In genomic region chr5:38642194-38642987, GRCh38 we compare ENCODE assay signal across 23 cellular contexts.
DNase-seq lines count a peak whose midpoint lies in the region; TF ChIP-seq lines count a peak whose summit lies in the region.
"Had no signal": no experiment of that assay in that cellular context is flagged by ENCODE, and none has a peak within 500 bp of the region (broad histone marks: within the 10 kb centered on the region; RNA-seq: fewer than 3 reads in every experiment).

No MANE protein-coding gene starts in this region.

- peak overlapping the region; percentile 53 for H3K27ac Mint-ChIP-seq in neural crest cell (ENCODE audit: unreplicated experiment)
- H3K27ac Mint-ChIP-seq: T-helper 1 cell treated with Interleukin-12 subunit alpha and Interleukin-12 subunit beta and Interleukin-4 antibody, amounts not matched to agents 30 μg/mL and 1 μg/mL, for 36 hours had no signal

- H3K4me2 ChIP-seq in mammary epithelial cell (ENCODE audit: insufficient read depth, low read depth, low read length): no peak overlapping the region

- peaks cover 19% of the 10 kb centered on the region for H3K4me1 Mint-ChIP-seq in neural crest cell

- BruUV-seq in mammary epithelial cell (replicated peaks; lab: Mats Ljungman, UMichigan): no TSS peak

- intact Hi-C loops in breast epithelium (cut with DNase I; ENCODE audit: low total_unique reads): loop anchor here (10.0 kb wide), 1 partner anchor 48 kb away; no protein-coding TSS in a partner anchor
- intact Hi-C loops in mammary epithelial cell (cut with micrococcal nuclease): no loop called here

- H3K36me3 Mint-ChIP-seq in neural crest cell (ENCODE audit: low read depth): no peaks in the 10 kb centered on the region

- TF ChIP-seq CTCF in breast epithelium (IDR thresholded peaks at IDR 0.05): no peak
- TF ChIP-seq CTCF in mammary epithelial cell (conservative IDR thresholded peaks at IDR 0.05 in 1 of 2, IDR thresholded peaks at IDR 0.05 in 1 of 2; ENCODE audit: extremely low read depth in 1 of 2, insufficient read depth in 1 of 2, low read depth in 1 of 2, low read length in 2 of 2): no peak
- no peak for TF ChIP-seq CTCF in fibroblast of villous mesenchyme (IDR thresholded peaks at IDR 0.05; ENCODE audit: insufficient read depth, low read depth, low read length)
- TF ChIP-seq CTCF in neural crest cell (conservative IDR thresholded peaks at IDR 0.05): no peak

- H3K9me3 ChIP-seq in breast epithelium: no peaks in the 10 kb centered on the region
- no peaks in the 10 kb centered on the region for H3K9me3 ChIP-seq in mammary epithelial cell (replicated peaks; ENCODE audit: insufficient read depth, low read length)
- H3K9me3 ChIP-seq: colonic mucosa, neutrophil, right atrium auricular region had no signal

- no peak overlapping the region for H3K4me3 Mint-ChIP-seq in neural crest cell
- H3K4me3 Mint-ChIP-seq: T-helper 1 cell treated with Interleukin-12 subunit alpha and Interleukin-12 subunit beta and Interleukin-4 antibody, amounts not matched to agents 30 μg/mL and 1 μg/mL, for 36 hours had no signal

- no peak overlapping the region for H2AFZ ChIP-seq in mammary epithelial cell (ENCODE audit: low read depth, low read length)

- H3K27me3 Mint-ChIP-seq in neural crest cell (ENCODE audit: low read depth): no peaks in the 10 kb centered on the region

- no peaks in the 10 kb centered on the region for H3K27me3 ChIP-seq in breast epithelium
- peaks cover 4% of the 10 kb centered on the region for H3K27me3 ChIP-seq in mammary epithelial cell (ENCODE audit: insufficient read depth, low read length)
- H3K27me3 ChIP-seq: colonic mucosa, neutrophil, right atrium auricular region had no signal

- H3K9ac ChIP-seq in mammary epithelial cell (ENCODE audit: insufficient read depth, low read length): no peak overlapping the region

- H3K27ac ChIP-seq in breast epithelium (peak overlapping the region; percentile 60 to 85), mammary epithelial cell (ENCODE audit: insufficient read depth, low read depth, low read length) (no peak overlapping the region)
- H3K27ac ChIP-seq: 22Rv1, colonic mucosa, foreskin keratinocyte, neutrophil, right atrium auricular region had no signal

- in situ Hi-C loops in mammary epithelial cell (cut with MboI; ENCODE audit: low sequenced_read_pairs in 2 of 2): no loop called here

- DNase-seq in breast epithelium (ENCODE audit: low spot score in 2 of 2): no peak
- no peak for DNase-seq in mammary epithelial cell
- peak; percentile 78 for DNase-seq in fibroblast of villous mesenchyme (ENCODE audit: low read depth)
- DNase-seq in neural crest cell (ENCODE audit: low read depth, low spot score): no peak
- no peak for DNase-seq in NOMO-1 treated with dmso at 0.1 percent for 144 hours (lab: John Stamatoyannopoulos, UW; ENCODE audit: unreplicated experiment)
- no peak for DNase-seq in RKO (ENCODE audit: low spot score)
- DNase-seq in NCI-H2171 treated with DMSO at 0.1 percent for 48 hours (lab: John Stamatoyannopoulos, UW): no peak
- no peak for DNase-seq in activated naive CD4-positive, alpha-beta T cell treated with Interleukin-2 at 50 U/mL for 16 hours
- DNase-seq: activated CD4-positive, alpha-beta T cell treated with anti-CD3 and anti-CD28 coated beads, Interleukin-2, amount 50 U/mL, for 4 hours; activated T-cell treated with anti-CD3 and anti-CD28 coated beads for 4 hours; Calu3; colonic mucosa; foreskin keratinocyte; GOT3; kidney glomerular epithelial cell; NCI-H1105 treated with DMSO at 0.1 percent for 48 hours; NCI-H524 treated with DMSO at 0.1 percent for 48 hours; Right ventricle myocardium superior; stimulated activated CD4-positive, alpha-beta T cell treated with anti-CD3 and anti-CD28 coated beads, Interleukin-15, amount 100 ng/mL, for 24 hours had no signal

- peaks cover 0 to 5% of the 10 kb centered on the region in 2 donors for H3K4me1 ChIP-seq in breast epithelium
- no peaks in the 10 kb centered on the region for H3K4me1 ChIP-seq in mammary epithelial cell (ENCODE audit: insufficient read depth, low read length)
- H3K4me1 ChIP-seq: colonic mucosa, foreskin keratinocyte, right atrium auricular region had no signal

- H3K79me2 ChIP-seq in mammary epithelial cell (ENCODE audit: insufficient read depth, low read length): no peaks in the 10 kb centered on the region

- dilution Hi-C loops in mammary epithelial cell (cut with HindIII; ENCODE audit: low sequenced_read_pairs): loop anchor here (10.0 kb wide), 1 partner anchor 122 kb away; no protein-coding TSS in a partner anchor

- H3K36me3 ChIP-seq in breast epithelium: no peaks in the 10 kb centered on the region
- H3K36me3 ChIP-seq in mammary epithelial cell (ENCODE audit: insufficient read depth, low read length): no peaks in the 10 kb centered on the region
- H3K36me3 ChIP-seq: colonic mucosa, neutrophil, right atrium auricular region had no signal

- no peaks in the 10 kb centered on the region for H3K9me3 Mint-ChIP-seq in neural crest cell

- H4K20me1 ChIP-seq in mammary epithelial cell (ENCODE audit: insufficient read depth, low read length): no peaks in the 10 kb centered on the region

- TF ChIP-seq POLR2A in breast epithelium (IDR thresholded peaks at IDR 0.05): no peak

- H3K4me3 ChIP-seq in breast epithelium (no peak overlapping the region), mammary epithelial cell (replicated peaks in 1 of 3; ENCODE audit: insufficient read depth in 1 of 3, low read depth in 2 of 3, low read length in 3 of 3) (no peak overlapping the region), fibroblast of villous mesenchyme (ENCODE audit: low read depth, low read length) (no peak overlapping the region)
- H3K4me3 ChIP-seq: colonic mucosa, right atrium auricular region had no signal

- WGBS in mammary epithelial cell (ENCODE audit: low coverage, missing lambda C conversion rate): 36% methylated on average over 7 of the region's 7 CpGs

- CTCF ChIA-PET in mammary epithelial cell (lab: Charles Lee; ENCODE audit: low non-redundant PET): no interaction called here
